In genomic region chr3:16264708-16265454, GRCh38 we compare ENCODE assay signal across 8 cellular contexts. TPM values are rescaled to one million over a fixed set of nuclear protein-coding genes. Genes with fewer than 3 reads are reported as not detected.
DNase-seq lines count a peak whose midpoint lies in the region; FAIRE-seq and TF ChIP-seq lines count a peak whose summit lies in the region.

Gene DPH3, minus strand, starts transcription at chr3:16264943. Its CDS starts 67 bp downstream, at chr3:16264876.
Gene OXNAD1, plus strand, starts transcription at chr3:16265212. Its CDS starts 5,741 bp downstream, at chr3:16270953.

- peak within 1 kb of the TSS; percentile 74 for H4K8ac ChIP-seq in neuronal stem cell (ENCODE audit: low read depth, low read length)

- peak within 1 kb of the TSS; percentile 92 for H2AFZ ChIP-seq in neuronal stem cell (ENCODE audit: low read length)

- H3K36me3 ChIP-seq in neuronal stem cell (replicated peaks in 1 of 2; ENCODE audit: control insufficient read depth in 2 of 2, insufficient read depth in 2 of 2, low read length in 2 of 2): peaks cover 0 to 28% of the 10 kb centered on the region in 2 donors

- peak within 1 kb of the TSS; percentile 75 for H2BK120ac ChIP-seq in neuronal stem cell (ENCODE audit: low read depth, low read length)

- H3K4me2 ChIP-seq in neuronal stem cell (ENCODE audit: insufficient read depth, low read length, poor library complexity, severe bottlenecking): peak within 1 kb of the TSS; percentile 87

- H2AK5ac ChIP-seq in neuronal stem cell (ENCODE audit: low read depth, low read length): peak within 1 kb of the TSS; percentile 38

- in situ Hi-C loops in SK-MEL-5 (cut with HindIII; ENCODE audit: low pct_unique_long_range_greater_than_20kb, low sequenced_read_pairs): no loop called here

- H3K27me3 ChIP-seq in neuronal stem cell (ENCODE audit: control insufficient read depth in 3 of 3, insufficient read depth in 3 of 3, low read depth in 1 of 3, low read length in 3 of 3): no peaks in the 10 kb centered on the region

- H3K14ac ChIP-seq in neuronal stem cell (ENCODE audit: low read length): peak within 1 kb of the TSS; percentile 85

- H4K91ac ChIP-seq in neuronal stem cell (ENCODE audit: low read depth, low read length, poor library complexity): no peak within 1 kb of the TSS

- peak within 1 kb of the TSS; percentile 91 for H2BK5ac ChIP-seq in neuronal stem cell (ENCODE audit: low read length)

- no peak within 1 kb of the TSS for H2BK15ac ChIP-seq in neuronal stem cell (ENCODE audit: low read length)

- no peaks in the 10 kb centered on the region for H3K9me3 ChIP-seq in neuronal stem cell (replicated peaks in 1 of 2; ENCODE audit: control insufficient read depth in 2 of 2, insufficient read depth in 1 of 2, low read depth in 1 of 2, low read length in 2 of 2)

- H3K79me1 ChIP-seq in neuronal stem cell (ENCODE audit: low read depth, low read length): peaks cover 7% of the 10 kb centered on the region

- H3K23ac ChIP-seq in neuronal stem cell (ENCODE audit: low read depth, low read length, poor library complexity): peak within 1 kb of the TSS; percentile 90

- CTCF ChIA-PET in HEK293T (lab: Yijun Ruan, JAX): interaction anchor here (0.7 to 1.7 kb wide), 2 partner anchors 286 to 671 kb away, joined by 3 to 7 read pairs; no protein-coding TSS in a partner anchor

- H2BK12ac ChIP-seq in neuronal stem cell (ENCODE audit: low read length): no peak within 1 kb of the TSS

- no peak for TF ChIP-seq CTCF in subcutaneous adipose tissue (IDR thresholded peaks at IDR 0.05; ENCODE audit: low read depth)

- H3K9ac ChIP-seq in neuronal stem cell (ENCODE audit: low read depth, low read length, poor library complexity): peak within 1 kb of the TSS; percentile 98

- POLR2A ChIA-PET in HEK293T (lab: Yijun Ruan, JAX): interaction anchor here (1.0 to 1.7 kb wide), 8 partner anchors 10 to 322 kb away, joined by 3 to 8 read pairs (median 4); no protein-coding TSS in a partner anchor

- no CpG with 5 or more reads among the region's 61 CpGs for WGBS in neuronal stem cell (ENCODE audit: extremely low coverage in 2 of 2, insufficient read length in 2 of 2, insufficient replicate concordance in 1 of 2), 2 donors

- peak within 1 kb of the TSS; percentile 71 for H3K4ac ChIP-seq in neuronal stem cell (ENCODE audit: low read length)

- FAIRE-seq in frontal cortex (lab: Jason Lieb, UNC): peak; percentile 90

- H3K4me1 ChIP-seq in neuronal stem cell (ENCODE audit: control insufficient read depth in 2 of 2, insufficient read depth in 1 of 2, low read depth in 1 of 2, low read length in 2 of 2): peaks cover 2 to 3% of the 10 kb centered on the region in 2 donors

- H3K27ac ChIP-seq in neuronal stem cell (replicated peaks; ENCODE audit: low read length): no peak within 1 kb of the TSS

- peak; percentile 99 for DNase-seq in GM03348 (ENCODE audit: low spot score)
- DNase-seq in HEK293T (ENCODE audit: extremely low spot score): peak; percentile 98
- peak; percentile 99 for DNase-seq in MV-4-11 (lab: John Stamatoyannopoulos, UW)
- peak; percentile 99 for DNase-seq in SK-MEL-5 (ENCODE audit: low read depth, low spot score)
- peak; percentile 99 for DNase-seq in activated naive CD4-positive, alpha-beta T cell treated with Interleukin-2 at 50 U/mL for 16 hours
- DNase-seq in frontal cortex (ENCODE audit: low spot score in 2 of 2): peak; percentile 77 to 92
- DNase-seq in neuronal stem cell (ENCODE audit: low spot score): peak; percentile 99

- H3K18ac ChIP-seq in neuronal stem cell (ENCODE audit: low read length): peak within 1 kb of the TSS; percentile 97

- peak within 1 kb of the TSS; percentile 81 to 94 for H3K4me3 ChIP-seq in neuronal stem cell (ENCODE audit: low read length in 2 of 2)

TF ChIP-seq in HEK293T, 16 proteins besides CTCF, POLR2A, EP300 and RAD21:
- TF ChIP-seq NFRKB (IDR thresholded peaks at IDR 0.05): no peak; the same call in 1 of the 2 replicates
- TF ChIP-seq L3MBTL2 (conservative IDR thresholded peaks at IDR 0.05): peak; percentile 53
- TF ChIP-seq ELF4 (IDR thresholded peaks at IDR 0.05): peak; percentile 85; the same call in 1 of the 2 replicates
- TF ChIP-seq SUZ12 (IDR thresholded peaks at IDR 0.05): no peak
- TF ChIP-seq FOXM1 (IDR thresholded peaks at IDR 0.05; ENCODE audit: borderline replicate concordance): no peak
- no peak for TF ChIP-seq FOXK2 (IDR thresholded peaks at IDR 0.05)
- TF ChIP-seq SP1 (IDR thresholded peaks at IDR 0.05): no peak
- TF ChIP-seq CTBP1 (IDR thresholded peaks at IDR 0.05; ENCODE audit: borderline replicate concordance): no peak
- TF ChIP-seq HDGF (IDR thresholded peaks at IDR 0.05; ENCODE audit: borderline replicate concordance): no peak
- TF ChIP-seq BHLHE40 (IDR thresholded peaks at IDR 0.05; ENCODE audit: borderline replicate concordance): no peak
- TF ChIP-seq FOXA1 (IDR thresholded peaks at IDR 0.05): no peak
- no peak for TF ChIP-seq ARNT (IDR thresholded peaks at IDR 0.05)
- no peak for TF ChIP-seq TARDBP (IDR thresholded peaks at IDR 0.05)
- TF ChIP-seq LEF1 (IDR thresholded peaks at IDR 0.05; ENCODE audit: borderline replicate concordance): no peak
- peak; percentile 90 for TF ChIP-seq PKNOX1 (IDR thresholded peaks at IDR 0.05)
- no peak for TF ChIP-seq ZNF384 (IDR thresholded peaks at IDR 0.05)
TF ChIP-seq in HEK293T: peak in this region for 3.

RNA-seq across cellular contexts. Expression of gene DPH3, which starts in this region (rescaled TPM):
- total RNA-seq in SK-MEL-5 (2014; rRNA removed; shearing (Covaris generic)): 29.3 and 29.8 TPM in 2 replicates
- polyA plus RNA-seq in SK-MEL-5 (2015; cell fraction: cytosol; rRNA removed): 22.5 and 24.3 TPM in 2 replicates
- 13.3 and 14.9 TPM in 2 replicates for polyA plus RNA-seq in SK-MEL-5 (2015; cell fraction: nucleus; rRNA removed)
- total RNA-seq in frontal cortex (20.4 TPM), subcutaneous adipose tissue (10 to 100 TPM; 22.0 to 68.5 (median 32.9) TPM)
- 26.4 TPM for polyA plus RNA-seq in neuronal stem cell (2013, experiment 1 of 2)
- polyA plus RNA-seq in neuronal stem cell (2013, experiment 2 of 2): 25.8 TPM

RNA-seq across cellular contexts. Expression of gene OXNAD1, which starts in this region (rescaled TPM):
- total RNA-seq in SK-MEL-5 (2014; rRNA removed; shearing (Covaris generic)): 36.1 and 39.1 TPM in 2 replicates
- polyA plus RNA-seq in SK-MEL-5 (2015; cell fraction: cytosol; rRNA removed): 19.4 and 23.7 TPM in 2 replicates
- polyA plus RNA-seq in SK-MEL-5 (2015; cell fraction: nucleus; rRNA removed): 16.2 and 31.1 TPM in 2 replicates
- total RNA-seq in frontal cortex (15.5 TPM), subcutaneous adipose tissue (10 to 100 TPM; 10.6 to 16.3 (median 12.6) TPM)
- 11.3 TPM for polyA plus RNA-seq in neuronal stem cell (2013, experiment 1 of 2)
- 11.6 TPM for polyA plus RNA-seq in neuronal stem cell (2013, experiment 2 of 2)
